In the genomic region with DNA sequence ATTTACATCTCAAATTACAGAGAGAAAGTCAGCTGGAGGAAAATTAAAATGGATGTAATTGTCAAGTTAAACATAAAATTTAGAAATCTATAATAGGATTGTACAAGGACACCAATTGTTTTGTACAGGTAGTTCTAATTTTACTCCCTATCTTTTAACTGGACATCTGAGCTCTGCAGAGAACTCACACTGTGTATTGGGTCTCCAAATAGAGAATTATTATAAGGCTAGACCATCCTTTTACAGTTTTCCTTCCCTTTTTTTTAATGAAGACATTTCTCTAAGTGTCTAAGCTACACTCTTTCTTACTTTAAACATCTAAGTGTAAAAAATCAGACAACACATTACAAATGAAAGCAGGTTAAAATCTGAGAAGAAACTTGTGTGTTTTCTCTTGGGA, we compare ENCODE assay signal across 8 cellular contexts.
"Had no signal": no experiment of that assay in that cellular context is flagged by ENCODE, and none has a peak within 500 bp of the region (broad histone marks: within the 10 kb centered on the region; RNA-seq: fewer than 3 reads in every experiment).

No MANE protein-coding gene starts in this region.

- H3K4me3 Mint-ChIP-seq: IgD-negative memory B cell had no signal

- H3K36me3 Mint-ChIP-seq: IgD-negative memory B cell had no signal

- H3K27ac ChIP-seq: HL-60, KMS-11 had no signal

- H3K27ac Mint-ChIP-seq: IgD-negative memory B cell had no signal

- ATAC-seq: HepG2 had no signal

- H3K4me1 Mint-ChIP-seq: IgD-negative memory B cell had no signal

- H3K27me3 Mint-ChIP-seq: IgD-negative memory B cell had no signal

- FAIRE-seq: HepG2, HTR-8/SVneo had no signal

- H3K9ac ChIP-seq: KMS-11 had no signal

- DNase-seq: IMR-90, KBM-7, KG1 had no signal

- H3K4me2 ChIP-seq: KMS-11 had no signal
